ENCODE assay signal across 2 cellular contexts in genomic region chr2:176137249-176137573, GRCh38.
TF ChIP-seq lines count a peak whose summit lies in the region.

No MANE protein-coding gene starts in this region.

TF ChIP-seq in HEK293, 187 proteins besides CTCF, POLR2A, EP300 and RAD21 (continued from another document and continues in another):
- TF ChIP-seq ZBTB26 (tag by site-specific recombination; optimal IDR thresholded peaks at IDR 0.05) (no peak), PRDM4 (tag by site-specific recombination; IDR thresholded peaks at IDR 0.05) (no peak), ZNF274 (IDR thresholded peaks at IDR 0.05; ENCODE audit: low read length) (no peak), ZNF274 (tag by site-specific recombination; IDR thresholded peaks at IDR 0.05; ENCODE audit: borderline replicate concordance) (no peak), ZSCAN4 (tag by site-specific recombination; IDR thresholded peaks at IDR 0.05) (no peak), ZNF416 (tag by site-specific recombination; IDR thresholded peaks at IDR 0.05) (no peak), PBX3 (CRISPR knock-in tag; IDR thresholded peaks at IDR 0.05) (no peak), BCL11A (tag by site-specific recombination; IDR thresholded peaks at IDR 0.05; ENCODE audit: low read depth) (no peak), GLIS1 (tag by site-specific recombination; IDR thresholded peaks at IDR 0.05) (peak; percentile 81), BCL6B (tag by site-specific recombination; IDR thresholded peaks at IDR 0.05) (no peak), ZNF580 (tag by site-specific recombination; IDR thresholded peaks at IDR 0.05) (no peak), ZNF521 (tag by site-specific recombination; IDR thresholded peaks at IDR 0.05) (no peak), SP3 (tag by site-specific recombination; IDR thresholded peaks at IDR 0.05) (no peak), ZNF248 (tag by site-specific recombination; IDR thresholded peaks at IDR 0.05) (no peak), SCRT2 (tag by site-specific recombination; IDR thresholded peaks at IDR 0.05) (peak; percentile 98), MYNN (tag by site-specific recombination; IDR thresholded peaks at IDR 0.05; ENCODE audit: borderline replicate concordance) (no peak), ZNF18 (tag by site-specific recombination; IDR thresholded peaks at IDR 0.05) (no peak), PRDM1 (tag by site-specific recombination; IDR thresholded peaks at IDR 0.05) (no peak), ZNF37A (tag by site-specific recombination; IDR thresholded peaks at IDR 0.05) (no peak), SP2 (tag by site-specific recombination; IDR thresholded peaks at IDR 0.05) (no peak), ZNF501 (tag by site-specific recombination; IDR thresholded peaks at IDR 0.05) (no peak), ZNF133 (tag by site-specific recombination; IDR thresholded peaks at IDR 0.05) (no peak), ZNF211 (tag by site-specific recombination; IDR thresholded peaks at IDR 0.05; ENCODE audit: low read depth) (no peak)

TF ChIP-seq in neural cell, 6 proteins besides CTCF, POLR2A, EP300 and RAD21 (continued from another document):
- TF ChIP-seq REST (IDR thresholded peaks at IDR 0.05; ENCODE audit: borderline replicate concordance) = no peak
- no peak for TF ChIP-seq TAF1 (IDR thresholded peaks at IDR 0.05; ENCODE audit: low read depth)
- no peak for TF ChIP-seq MXI1 (conservative IDR thresholded peaks at IDR 0.05; ENCODE audit: poor library complexity, severe bottlenecking)
- no peak for TF ChIP-seq POLR2AphosphoS5 (IDR thresholded peaks at IDR 0.05)
- TF ChIP-seq EZH2 (IDR thresholded peaks at IDR 0.05; ENCODE audit: borderline replicate concordance, insufficient read depth, low read length, poor library complexity, severe bottlenecking) = no peak
